Comparison of ENCODE assay signal across 1 cellular context in the genomic region with DNA sequence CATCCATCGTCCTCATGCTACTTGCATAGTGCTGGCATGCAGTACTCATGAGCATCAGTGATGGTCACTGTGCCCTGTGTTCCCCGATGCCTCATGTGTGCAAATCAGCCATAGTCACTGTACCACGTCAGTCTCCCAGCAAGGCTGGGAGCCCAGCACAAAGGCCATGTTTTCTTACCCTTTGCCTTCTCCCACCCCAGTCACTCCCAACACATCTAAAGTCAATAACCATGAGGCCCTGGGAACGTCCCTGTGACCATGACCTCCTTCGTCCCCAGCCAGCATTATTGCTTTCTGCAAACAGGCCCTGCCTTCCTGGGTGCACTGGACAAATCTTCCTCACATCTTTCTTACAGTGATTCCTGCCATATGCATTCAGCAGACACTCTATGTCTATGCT.
A peak's percentile ranks its signal among the peaks of the same experiment; 100 is the strongest.
TF ChIP-seq lines count a peak whose summit lies in the region.

No MANE protein-coding gene starts in this region.

TF ChIP-seq in HepG2, 621 proteins besides CTCF, POLR2A, EP300 and RAD21 (continued from another document and continues in another):
- TF ChIP-seq, protein P1, sequence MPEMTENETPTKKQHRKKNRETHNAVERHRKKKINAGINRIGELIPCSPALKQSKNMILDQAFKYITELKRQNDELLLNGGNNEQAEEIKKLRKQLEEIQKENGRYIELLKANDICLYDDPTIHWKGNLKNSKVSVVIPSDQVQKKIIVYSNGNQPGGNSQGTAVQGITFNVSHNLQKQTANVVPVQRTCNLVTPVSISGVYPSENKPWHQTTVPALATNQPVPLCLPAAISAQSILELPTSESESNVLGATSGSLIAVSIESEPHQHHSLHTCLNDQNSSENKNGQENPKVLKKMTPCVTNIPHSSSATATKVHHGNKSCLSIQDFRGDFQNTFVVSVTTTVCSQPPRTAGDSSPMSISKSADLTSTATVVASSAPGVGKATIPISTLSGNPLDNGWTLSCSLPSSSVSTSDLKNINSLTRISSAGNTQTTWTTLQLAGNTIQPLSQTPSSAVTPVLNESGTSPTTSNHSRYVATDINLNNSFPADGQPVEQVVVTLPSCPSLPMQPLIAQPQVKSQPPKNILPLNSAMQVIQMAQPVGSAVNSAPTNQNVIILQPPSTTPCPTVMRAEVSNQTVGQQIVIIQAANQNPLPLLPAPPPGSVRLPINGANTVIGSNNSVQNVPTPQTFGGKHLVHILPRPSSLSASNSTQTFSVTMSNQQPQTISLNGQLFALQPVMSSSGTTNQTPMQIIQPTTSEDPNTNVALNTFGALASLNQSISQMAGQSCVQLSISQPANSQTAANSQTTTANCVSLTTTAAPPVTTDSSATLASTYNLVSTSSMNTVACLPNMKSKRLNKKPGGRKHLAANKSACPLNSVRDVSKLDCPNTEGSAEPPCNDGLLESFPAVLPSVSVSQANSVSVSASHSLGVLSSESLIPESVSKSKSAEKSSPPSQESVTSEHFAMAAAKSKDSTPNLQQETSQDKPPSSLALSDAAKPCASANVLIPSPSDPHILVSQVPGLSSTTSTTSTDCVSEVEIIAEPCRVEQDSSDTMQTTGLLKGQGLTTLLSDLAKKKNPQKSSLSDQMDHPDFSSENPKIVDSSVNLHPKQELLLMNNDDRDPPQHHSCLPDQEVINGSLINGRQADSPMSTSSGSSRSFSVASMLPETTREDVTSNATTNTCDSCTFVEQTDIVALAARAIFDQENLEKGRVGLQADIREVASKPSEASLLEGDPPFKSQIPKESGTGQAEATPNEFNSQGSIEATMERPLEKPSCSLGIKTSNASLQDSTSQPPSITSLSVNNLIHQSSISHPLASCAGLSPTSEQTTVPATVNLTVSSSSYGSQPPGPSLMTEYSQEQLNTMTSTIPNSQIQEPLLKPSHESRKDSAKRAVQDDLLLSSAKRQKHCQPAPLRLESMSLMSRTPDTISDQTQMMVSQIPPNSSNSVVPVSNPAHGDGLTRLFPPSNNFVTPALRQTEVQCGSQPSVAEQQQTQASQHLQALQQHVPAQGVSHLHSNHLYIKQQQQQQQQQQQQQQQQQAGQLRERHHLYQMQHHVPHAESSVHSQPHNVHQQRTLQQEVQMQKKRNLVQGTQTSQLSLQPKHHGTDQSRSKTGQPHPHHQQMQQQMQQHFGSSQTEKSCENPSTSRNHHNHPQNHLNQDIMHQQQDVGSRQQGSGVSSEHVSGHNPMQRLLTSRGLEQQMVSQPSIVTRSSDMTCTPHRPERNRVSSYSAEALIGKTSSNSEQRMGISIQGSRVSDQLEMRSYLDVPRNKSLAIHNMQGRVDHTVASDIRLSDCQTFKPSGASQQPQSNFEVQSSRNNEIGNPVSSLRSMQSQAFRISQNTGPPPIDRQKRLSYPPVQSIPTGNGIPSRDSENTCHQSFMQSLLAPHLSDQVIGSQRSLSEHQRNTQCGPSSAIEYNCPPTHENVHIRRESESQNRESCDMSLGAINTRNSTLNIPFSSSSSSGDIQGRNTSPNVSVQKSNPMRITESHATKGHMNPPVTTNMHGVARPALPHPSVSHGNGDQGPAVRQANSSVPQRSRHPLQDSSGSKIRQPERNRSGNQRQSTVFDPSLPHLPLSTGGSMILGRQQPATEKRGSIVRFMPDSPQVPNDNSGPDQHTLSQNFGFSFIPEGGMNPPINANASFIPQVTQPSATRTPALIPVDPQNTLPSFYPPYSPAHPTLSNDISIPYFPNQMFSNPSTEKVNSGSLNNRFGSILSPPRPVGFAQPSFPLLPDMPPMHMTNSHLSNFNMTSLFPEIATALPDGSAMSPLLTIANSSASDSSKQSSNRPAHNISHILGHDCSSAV (CRISPR knock-in tag; IDR thresholded peaks at IDR 0.05; ENCODE audit: borderline replicate concordance): no peak
- TF ChIP-seq ZMYM4 (CRISPR knock-in tag; IDR thresholded peaks at IDR 0.05): peak; percentile 87
- 0 out of 2 replicates have a peak, but pooled peaks have one; percentile 37 for TF ChIP-seq MIXL1 (CRISPR knock-in tag; IDR thresholded peaks at IDR 0.05)
- no peak for TF ChIP-seq ZNF652 (CRISPR knock-in tag; IDR thresholded peaks at IDR 0.05; ENCODE audit: borderline replicate concordance, low read depth)
- TF ChIP-seq TEAD3 (CRISPR knock-in tag; optimal IDR thresholded peaks at IDR 0.05; ENCODE audit: borderline replicate concordance): peak; percentile 22
- no peak for TF ChIP-seq ZNF709 (CRISPR knock-in tag; IDR thresholded peaks at IDR 0.05)
- no peak for TF ChIP-seq HOXA5 (CRISPR knock-in tag; IDR thresholded peaks at IDR 0.05)
- no peak for TF ChIP-seq SRSF9 (IDR thresholded peaks at IDR 0.05; ENCODE audit: borderline replicate concordance, insufficient read depth, low read depth, low read length, poor library complexity, severe bottlenecking)
- no peak for TF ChIP-seq BHLHE40 (IDR thresholded peaks at IDR 0.05; ENCODE audit: low read length)
- TF ChIP-seq, protein P2, sequence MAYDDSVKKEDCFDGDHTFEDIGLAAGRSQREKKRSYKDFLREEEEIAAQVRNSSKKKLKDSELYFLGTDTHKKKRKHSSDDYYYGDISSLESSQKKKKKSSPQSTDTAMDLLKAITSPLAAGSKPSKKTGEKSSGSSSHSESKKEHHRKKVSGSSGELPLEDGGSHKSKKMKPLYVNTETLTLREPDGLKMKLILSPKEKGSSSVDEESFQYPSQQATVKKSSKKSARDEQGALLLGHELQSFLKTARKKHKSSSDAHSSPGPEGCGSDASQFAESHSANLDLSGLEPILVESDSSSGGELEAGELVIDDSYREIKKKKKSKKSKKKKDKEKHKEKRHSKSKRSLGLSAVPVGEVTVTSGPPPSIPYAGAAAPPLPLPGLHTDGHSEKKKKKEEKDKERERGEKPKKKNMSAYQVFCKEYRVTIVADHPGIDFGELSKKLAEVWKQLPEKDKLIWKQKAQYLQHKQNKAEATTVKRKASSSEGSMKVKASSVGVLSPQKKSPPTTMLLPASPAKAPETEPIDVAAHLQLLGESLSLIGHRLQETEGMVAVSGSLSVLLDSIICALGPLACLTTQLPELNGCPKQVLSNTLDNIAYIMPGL (CRISPR knock-in tag; IDR thresholded peaks at IDR 0.05; ENCODE audit: borderline replicate concordance in 1 of 2, low read depth in 1 of 2): no peak
- TF ChIP-seq, protein P3, sequence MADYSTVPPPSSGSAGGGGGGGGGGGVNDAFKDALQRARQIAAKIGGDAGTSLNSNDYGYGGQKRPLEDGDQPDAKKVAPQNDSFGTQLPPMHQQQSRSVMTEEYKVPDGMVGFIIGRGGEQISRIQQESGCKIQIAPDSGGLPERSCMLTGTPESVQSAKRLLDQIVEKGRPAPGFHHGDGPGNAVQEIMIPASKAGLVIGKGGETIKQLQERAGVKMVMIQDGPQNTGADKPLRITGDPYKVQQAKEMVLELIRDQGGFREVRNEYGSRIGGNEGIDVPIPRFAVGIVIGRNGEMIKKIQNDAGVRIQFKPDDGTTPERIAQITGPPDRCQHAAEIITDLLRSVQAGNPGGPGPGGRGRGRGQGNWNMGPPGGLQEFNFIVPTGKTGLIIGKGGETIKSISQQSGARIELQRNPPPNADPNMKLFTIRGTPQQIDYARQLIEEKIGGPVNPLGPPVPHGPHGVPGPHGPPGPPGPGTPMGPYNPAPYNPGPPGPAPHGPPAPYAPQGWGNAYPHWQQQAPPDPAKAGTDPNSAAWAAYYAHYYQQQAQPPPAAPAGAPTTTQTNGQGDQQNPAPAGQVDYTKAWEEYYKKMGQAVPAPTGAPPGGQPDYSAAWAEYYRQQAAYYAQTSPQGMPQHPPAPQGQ (CRISPR knock-in tag; IDR thresholded peaks at IDR 0.05; ENCODE audit: borderline replicate concordance): no peak
- peak; percentile 69 for TF ChIP-seq ZNF644 (CRISPR knock-in tag; IDR thresholded peaks at IDR 0.05; ENCODE audit: low read depth)
- TF ChIP-seq KDM4B (CRISPR knock-in tag; IDR thresholded peaks at IDR 0.05): no peak
- TF ChIP-seq ZNF773 (CRISPR knock-in tag; IDR thresholded peaks at IDR 0.05; ENCODE audit: borderline replicate concordance): no peak
- TF ChIP-seq, protein P4, sequence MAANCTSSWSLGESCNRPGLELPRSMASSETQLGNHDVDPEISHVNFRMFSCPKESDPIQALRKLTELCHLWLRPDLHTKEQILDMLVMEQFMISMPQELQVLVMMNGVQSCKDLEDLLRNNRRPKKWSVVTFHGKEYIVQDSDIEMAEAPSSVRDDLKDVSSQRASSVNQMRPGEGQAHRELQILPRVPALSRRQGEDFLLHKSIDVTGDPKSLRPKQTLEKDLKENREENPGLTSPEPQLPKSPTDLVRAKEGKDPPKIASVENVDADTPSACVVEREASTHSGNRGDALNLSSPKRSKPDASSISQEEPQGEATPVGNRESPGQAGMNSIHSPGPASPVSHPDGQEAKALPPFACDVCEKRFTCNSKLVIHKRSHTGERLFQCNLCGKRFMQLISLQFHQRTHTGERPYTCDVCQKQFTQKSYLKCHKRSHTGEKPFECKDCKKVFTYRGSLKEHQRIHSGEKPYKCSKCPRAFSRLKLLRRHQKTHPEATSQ (CRISPR knock-in tag; IDR thresholded peaks at IDR 0.05; ENCODE audit: borderline replicate concordance): no peak
- TF ChIP-seq SMAD3 (CRISPR knock-in tag; IDR thresholded peaks at IDR 0.05): no peak
- no peak for TF ChIP-seq AKAP8 (CRISPR knock-in tag; IDR thresholded peaks at IDR 0.05)
- TF ChIP-seq, protein P5, sequence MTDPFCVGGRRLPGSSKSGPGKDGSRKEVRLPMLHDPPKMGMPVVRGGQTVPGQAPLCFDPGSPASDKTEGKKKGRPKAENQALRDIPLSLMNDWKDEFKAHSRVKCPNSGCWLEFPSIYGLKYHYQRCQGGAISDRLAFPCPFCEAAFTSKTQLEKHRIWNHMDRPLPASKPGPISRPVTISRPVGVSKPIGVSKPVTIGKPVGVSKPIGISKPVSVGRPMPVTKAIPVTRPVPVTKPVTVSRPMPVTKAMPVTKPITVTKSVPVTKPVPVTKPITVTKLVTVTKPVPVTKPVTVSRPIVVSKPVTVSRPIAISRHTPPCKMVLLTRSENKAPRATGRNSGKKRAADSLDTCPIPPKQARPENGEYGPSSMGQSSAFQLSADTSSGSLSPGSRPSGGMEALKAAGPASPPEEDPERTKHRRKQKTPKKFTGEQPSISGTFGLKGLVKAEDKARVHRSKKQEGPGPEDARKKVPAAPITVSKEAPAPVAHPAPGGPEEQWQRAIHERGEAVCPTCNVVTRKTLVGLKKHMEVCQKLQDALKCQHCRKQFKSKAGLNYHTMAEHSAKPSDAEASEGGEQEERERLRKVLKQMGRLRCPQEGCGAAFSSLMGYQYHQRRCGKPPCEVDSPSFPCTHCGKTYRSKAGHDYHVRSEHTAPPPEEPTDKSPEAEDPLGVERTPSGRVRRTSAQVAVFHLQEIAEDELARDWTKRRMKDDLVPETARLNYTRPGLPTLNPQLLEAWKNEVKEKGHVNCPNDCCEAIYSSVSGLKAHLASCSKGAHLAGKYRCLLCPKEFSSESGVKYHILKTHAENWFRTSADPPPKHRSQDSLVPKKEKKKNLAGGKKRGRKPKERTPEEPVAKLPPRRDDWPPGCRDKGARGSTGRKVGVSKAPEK (CRISPR knock-in tag; IDR thresholded peaks at IDR 0.05; ENCODE audit: borderline replicate concordance): no peak
- TF ChIP-seq ZIK1 (CRISPR knock-in tag; IDR thresholded peaks at IDR 0.05; ENCODE audit: borderline replicate concordance, low read depth): no peak
- TF ChIP-seq PHF21A (CRISPR knock-in tag; IDR thresholded peaks at IDR 0.05): 0 out of 2 replicates have a peak, but pooled peaks have one; percentile 29
- TF ChIP-seq SIN3B (IDR thresholded peaks at IDR 0.05; ENCODE audit: low read length): no peak
- TF ChIP-seq GABPA (IDR thresholded peaks at IDR 0.05; ENCODE audit: low read depth, low read length): no peak
- TF ChIP-seq GABPA (CRISPR knock-in tag; IDR thresholded peaks at IDR 0.05; ENCODE audit: low read depth): peak; percentile 20; the same call in 1 of the 2 replicates
- no peak for TF ChIP-seq ZKSCAN8 (CRISPR knock-in tag; IDR thresholded peaks at IDR 0.05; ENCODE audit: borderline replicate concordance)
- no peak for TF ChIP-seq ZNF589 (CRISPR knock-in tag; conservative IDR thresholded peaks at IDR 0.05)
- TF ChIP-seq HOXA3 (CRISPR knock-in tag; IDR thresholded peaks at IDR 0.05): peak; percentile 84
- TF ChIP-seq ZNF143 (CRISPR knock-in tag; IDR thresholded peaks at IDR 0.05): peak; percentile 61; the same call in 1 of the 2 replicates
- no peak for TF ChIP-seq SATB2 (CRISPR knock-in tag; IDR thresholded peaks at IDR 0.05)
- TF ChIP-seq, protein P6, sequence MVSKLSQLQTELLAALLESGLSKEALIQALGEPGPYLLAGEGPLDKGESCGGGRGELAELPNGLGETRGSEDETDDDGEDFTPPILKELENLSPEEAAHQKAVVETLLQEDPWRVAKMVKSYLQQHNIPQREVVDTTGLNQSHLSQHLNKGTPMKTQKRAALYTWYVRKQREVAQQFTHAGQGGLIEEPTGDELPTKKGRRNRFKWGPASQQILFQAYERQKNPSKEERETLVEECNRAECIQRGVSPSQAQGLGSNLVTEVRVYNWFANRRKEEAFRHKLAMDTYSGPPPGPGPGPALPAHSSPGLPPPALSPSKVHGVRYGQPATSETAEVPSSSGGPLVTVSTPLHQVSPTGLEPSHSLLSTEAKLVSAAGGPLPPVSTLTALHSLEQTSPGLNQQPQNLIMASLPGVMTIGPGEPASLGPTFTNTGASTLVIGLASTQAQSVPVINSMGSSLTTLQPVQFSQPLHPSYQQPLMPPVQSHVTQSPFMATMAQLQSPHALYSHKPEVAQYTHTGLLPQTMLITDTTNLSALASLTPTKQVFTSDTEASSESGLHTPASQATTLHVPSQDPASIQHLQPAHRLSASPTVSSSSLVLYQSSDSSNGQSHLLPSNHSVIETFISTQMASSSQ (IDR thresholded peaks at IDR 0.05; ENCODE audit: low read depth): no peak
- TF ChIP-seq, protein P6 (CRISPR knock-in tag; IDR thresholded peaks at IDR 0.05; ENCODE audit: borderline replicate concordance): no peak
- TF ChIP-seq ZNF781 (CRISPR knock-in tag; IDR thresholded peaks at IDR 0.05; ENCODE audit: borderline replicate concordance, not compliant biosample characterization): no peak
- TF ChIP-seq, protein P7, sequence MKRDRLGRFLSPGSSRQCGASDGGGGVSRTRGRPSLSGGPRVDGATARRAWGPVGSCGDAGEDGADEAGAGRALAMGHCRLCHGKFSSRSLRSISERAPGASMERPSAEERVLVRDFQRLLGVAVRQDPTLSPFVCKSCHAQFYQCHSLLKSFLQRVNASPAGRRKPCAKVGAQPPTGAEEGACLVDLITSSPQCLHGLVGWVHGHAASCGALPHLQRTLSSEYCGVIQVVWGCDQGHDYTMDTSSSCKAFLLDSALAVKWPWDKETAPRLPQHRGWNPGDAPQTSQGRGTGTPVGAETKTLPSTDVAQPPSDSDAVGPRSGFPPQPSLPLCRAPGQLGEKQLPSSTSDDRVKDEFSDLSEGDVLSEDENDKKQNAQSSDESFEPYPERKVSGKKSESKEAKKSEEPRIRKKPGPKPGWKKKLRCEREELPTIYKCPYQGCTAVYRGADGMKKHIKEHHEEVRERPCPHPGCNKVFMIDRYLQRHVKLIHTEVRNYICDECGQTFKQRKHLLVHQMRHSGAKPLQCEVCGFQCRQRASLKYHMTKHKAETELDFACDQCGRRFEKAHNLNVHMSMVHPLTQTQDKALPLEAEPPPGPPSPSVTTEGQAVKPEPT (CRISPR knock-in tag; IDR thresholded peaks at IDR 0.05; ENCODE audit: low read depth): no peak
